In the genomic region with DNA sequence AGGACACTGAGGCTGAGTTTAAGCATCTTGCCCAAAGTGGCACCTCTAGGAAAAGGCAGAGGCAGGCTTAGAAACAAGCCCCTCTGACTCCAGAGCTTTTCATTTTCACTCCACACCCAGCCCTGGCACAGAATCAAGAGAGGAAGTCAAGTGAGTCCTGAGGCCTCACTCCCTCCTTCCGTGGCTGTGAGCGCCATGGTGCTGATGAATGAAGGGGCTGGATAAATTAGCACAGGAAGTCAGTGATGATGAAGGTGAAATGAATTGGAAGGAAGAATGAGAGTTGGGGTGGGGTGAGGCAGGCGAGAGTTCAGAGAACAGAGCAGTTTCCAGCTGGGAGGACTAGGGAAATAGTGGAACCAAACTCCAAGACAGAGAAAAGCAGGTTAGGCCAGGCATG, we compare ENCODE assay signal across 25 cellular contexts.
DNase-seq lines count a peak whose midpoint lies in the region; ATAC-seq and TF ChIP-seq lines count a peak whose summit lies in the region.
"Had no signal": no experiment of that assay in that cellular context is flagged by ENCODE, and none has a peak within 500 bp of the region (broad histone marks: within the 10 kb centered on the region; RNA-seq: fewer than 3 reads in every experiment).

No MANE protein-coding gene starts in this region.

- WGBS in adrenal gland, 4 donors, result 56 to 69% (median 60%) methylated on average over 3 of the region's 3 CpGs

- H3K4me1 ChIP-seq in adrenal gland (replicated peaks in 1 of 2), result peaks cover 3 to 4% of the 10 kb centered on the region in 2 donors
- H3K4me1 ChIP-seq: Caco-2, Peyer's patch had no signal

- H3K4me3 Mint-ChIP-seq in CD14-positive monocyte (no peak overlapping the region), neural crest cell (no peak overlapping the region)
- H3K4me3 Mint-ChIP-seq: CD8-positive, alpha-beta T cell had no signal

- no peak for ATAC-seq in HG03342 (IDR thresholded peaks at IDR 0.05; ENCODE audit: unreplicated experiment)
- ATAC-seq: CD8-positive, alpha-beta T cell; K562 had no signal

- peaks cover 0 to 5% (median 1%) of the 10 kb centered on the region in 3 donors for H3K27me3 Mint-ChIP-seq in CD14-positive monocyte (ENCODE audit: low read depth in 3 of 3)
- H3K27me3 Mint-ChIP-seq in neural crest cell (ENCODE audit: low read depth), result peaks cover 70% of the 10 kb centered on the region

- H3K27ac Mint-ChIP-seq in CD14-positive monocyte (no peak overlapping the region), neural crest cell (ENCODE audit: unreplicated experiment) (peak overlapping the region; percentile 55)
- H3K27ac Mint-ChIP-seq: CD8-positive, alpha-beta T cell had no signal

- no peak for TF ChIP-seq CTCF in CD14-positive monocyte (IDR thresholded peaks at IDR 0.05)
- TF ChIP-seq CTCF in neural crest cell (conservative IDR thresholded peaks at IDR 0.05), result no peak
- no peak for TF ChIP-seq CTCF in adrenal gland (IDR thresholded peaks at IDR 0.05)

- intact Hi-C loops in CD14-positive monocyte (cut with micrococcal nuclease), result no loop called here
- intact Hi-C loops in adrenal gland (cut with DNase I), result no loop called here

- H3K27me3 ChIP-seq in adrenal gland, result no peaks in the 10 kb centered on the region
- H3K27me3 ChIP-seq: Peyer's patch had no signal

- DNase-seq in CD14-positive monocyte (ENCODE audit: low spot score), result peak; percentile 9
- peak; percentile 18 for DNase-seq in DMS79 (lab: John Stamatoyannopoulos, UW)
- no peak for DNase-seq in neural crest cell (ENCODE audit: low read depth, low spot score)
- no peak for DNase-seq in adrenal gland
- DNase-seq in effector CD4-positive, alpha-beta T cell, result no peak
- DNase-seq: C1 segment of cervical spinal cord; CD8-positive, alpha-beta T cell; GM23248; H7; Kasumi-1; MV-4-11; NCI-H1417; NCI-H1694; NCI-H2029 treated with DMSO at 0.1 percent for 48 hours; NCI-H2171 treated with DMSO at 0.1 percent for 48 hours; NCI-H345; NCI-H524; NCI-H82; Peyer's patch; SIG-M5 had no signal

- no peaks in the 10 kb centered on the region for H3K4me1 Mint-ChIP-seq in CD14-positive monocyte
- H3K4me1 Mint-ChIP-seq in neural crest cell, result peaks cover 21% of the 10 kb centered on the region

- H3K36me3 ChIP-seq in adrenal gland (replicated peaks in 1 of 2), result no peaks in the 10 kb centered on the region
- H3K36me3 ChIP-seq: Peyer's patch had no signal

- H3K27ac ChIP-seq in adrenal gland, result no peak overlapping the region
- H3K27ac ChIP-seq: GM23248, Peyer's patch, SK-N-MC had no signal

- no peak overlapping the region for H3K4me3 ChIP-seq in adrenal gland
- H3K4me3 ChIP-seq: GM23248, K562, Peyer's patch, SK-N-MC had no signal

- no peaks in the 10 kb centered on the region for H3K36me3 Mint-ChIP-seq in CD14-positive monocyte
- no peaks in the 10 kb centered on the region for H3K36me3 Mint-ChIP-seq in neural crest cell (ENCODE audit: low read depth)
- H3K36me3 Mint-ChIP-seq: CD8-positive, alpha-beta T cell had no signal

- H3K9me3 Mint-ChIP-seq in CD14-positive monocyte (no peaks in the 10 kb centered on the region), neural crest cell (no peaks in the 10 kb centered on the region)
- H3K9me3 Mint-ChIP-seq: CD8-positive, alpha-beta T cell had no signal

- H3K9me3 ChIP-seq in adrenal gland (replicated peaks in 1 of 3), result no peaks in the 10 kb centered on the region
- H3K9me3 ChIP-seq: Caco-2, Peyer's patch had no signal

- TF ChIP-seq POLR2A in adrenal gland (IDR thresholded peaks at IDR 0.05), result no peak

TF ChIP-seq in PFSK-1, 5 proteins besides CTCF, POLR2A, EP300 and RAD21:
- peak; percentile 47; the same call in 1 of the 2 replicates for TF ChIP-seq TAF1 (IDR thresholded peaks at IDR 0.05; ENCODE audit: borderline replicate concordance, insufficient read depth, low read length)
- no peak for TF ChIP-seq FOXP2 (optimal IDR thresholded peaks at IDR 0.05; ENCODE audit: borderline replicate concordance, extremely low read depth, extremely low read length, insufficient read depth)
- TF ChIP-seq SIN3A (IDR thresholded peaks at IDR 0.05; ENCODE audit: borderline replicate concordance, insufficient read depth, low read length), result no peak
- TF ChIP-seq, protein P1, sequence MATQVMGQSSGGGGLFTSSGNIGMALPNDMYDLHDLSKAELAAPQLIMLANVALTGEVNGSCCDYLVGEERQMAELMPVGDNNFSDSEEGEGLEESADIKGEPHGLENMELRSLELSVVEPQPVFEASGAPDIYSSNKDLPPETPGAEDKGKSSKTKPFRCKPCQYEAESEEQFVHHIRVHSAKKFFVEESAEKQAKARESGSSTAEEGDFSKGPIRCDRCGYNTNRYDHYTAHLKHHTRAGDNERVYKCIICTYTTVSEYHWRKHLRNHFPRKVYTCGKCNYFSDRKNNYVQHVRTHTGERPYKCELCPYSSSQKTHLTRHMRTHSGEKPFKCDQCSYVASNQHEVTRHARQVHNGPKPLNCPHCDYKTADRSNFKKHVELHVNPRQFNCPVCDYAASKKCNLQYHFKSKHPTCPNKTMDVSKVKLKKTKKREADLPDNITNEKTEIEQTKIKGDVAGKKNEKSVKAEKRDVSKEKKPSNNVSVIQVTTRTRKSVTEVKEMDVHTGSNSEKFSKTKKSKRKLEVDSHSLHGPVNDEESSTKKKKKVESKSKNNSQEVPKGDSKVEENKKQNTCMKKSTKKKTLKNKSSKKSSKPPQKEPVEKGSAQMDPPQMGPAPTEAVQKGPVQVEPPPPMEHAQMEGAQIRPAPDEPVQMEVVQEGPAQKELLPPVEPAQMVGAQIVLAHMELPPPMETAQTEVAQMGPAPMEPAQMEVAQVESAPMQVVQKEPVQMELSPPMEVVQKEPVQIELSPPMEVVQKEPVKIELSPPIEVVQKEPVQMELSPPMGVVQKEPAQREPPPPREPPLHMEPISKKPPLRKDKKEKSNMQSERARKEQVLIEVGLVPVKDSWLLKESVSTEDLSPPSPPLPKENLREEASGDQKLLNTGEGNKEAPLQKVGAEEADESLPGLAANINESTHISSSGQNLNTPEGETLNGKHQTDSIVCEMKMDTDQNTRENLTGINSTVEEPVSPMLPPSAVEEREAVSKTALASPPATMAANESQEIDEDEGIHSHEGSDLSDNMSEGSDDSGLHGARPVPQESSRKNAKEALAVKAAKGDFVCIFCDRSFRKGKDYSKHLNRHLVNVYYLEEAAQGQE (IDR thresholded peaks at IDR 0.05; ENCODE audit: insufficient read depth in 1 of 2, low read depth in 2 of 2, low read length in 2 of 2), result peak in 1 of 2 experiments; percentile 74; a peak in 3 of 4 replicates
- peak; percentile 65; the same call in 1 of the 2 replicates for TF ChIP-seq POLR2AphosphoS5 (IDR thresholded peaks at IDR 0.05; ENCODE audit: low read depth, low read length)

Comparison
In these comparisons a context has a peak if more than half of its experiments do, and no peak if none do; other contexts are left out.
1. DNase-seq: peak in CD14-positive monocyte (single experiment) and DMS79 (single experiment); none in neural crest cell (single experiment), adrenal gland (0 of 7) and effector CD4-positive, alpha-beta T cell (single experiment).